29 cellular contexts compared by ENCODE assay signal in the genomic region with DNA sequence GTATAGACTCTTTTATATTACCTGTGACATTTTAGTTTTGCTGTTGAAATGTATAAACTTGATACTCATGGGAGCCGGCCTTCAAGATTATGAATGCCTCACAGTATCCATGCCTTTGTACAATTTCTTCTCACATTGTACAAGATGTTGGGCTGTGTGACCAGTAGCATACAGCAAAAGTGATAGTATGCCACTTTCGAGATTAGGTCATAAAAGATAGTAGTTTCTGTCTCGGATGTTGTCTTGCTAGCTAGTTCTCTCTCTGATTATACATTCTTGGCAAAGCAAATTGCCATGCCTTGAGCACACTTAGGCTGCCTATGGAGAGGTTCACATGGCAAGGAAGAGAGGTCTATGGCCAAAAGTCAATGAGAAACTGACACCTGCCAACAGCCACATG.
"Had no signal": no experiment of that assay in that cellular context is flagged by ENCODE, and none has a peak within 500 bp of the region (broad histone marks: within the 10 kb centered on the region; RNA-seq: fewer than 3 reads in every experiment).

No MANE protein-coding gene starts in this region.

- H3K27me3 Mint-ChIP-seq: effector memory CD8-positive, alpha-beta T cell; naive B cell; naive thymus-derived CD8-positive, alpha-beta T cell had no signal

- H3K4me1 ChIP-seq: esophagus squamous epithelium, gastrocnemius medialis, left lung, lower lobe of right lung had no signal

- H3K4me3 Mint-ChIP-seq: effector memory CD8-positive, alpha-beta T cell; endodermal cell; mesothelial cell of epicardium; naive B cell; naive thymus-derived CD8-positive, alpha-beta T cell had no signal

- H3K36me3 Mint-ChIP-seq: mesothelial cell of epicardium; naive B cell; naive thymus-derived CD8-positive, alpha-beta T cell had no signal

- H3K9me3 Mint-ChIP-seq: endodermal cell, mesothelial cell of epicardium had no signal

- H3K27me3 ChIP-seq: dorsolateral prefrontal cortex, esophagus squamous epithelium, gastrocnemius medialis, heart right ventricle, left lung had no signal

- DNase-seq: dermis blood vessel endothelial cell; dorsolateral prefrontal cortex; effector CD4-positive, alpha-beta T cell; effector memory CD8-positive, alpha-beta T cell; endodermal cell; erythroblast; esophagus squamous epithelium; foreskin fibroblast; foreskin melanocyte; gastrocnemius medialis; glutamatergic neuron; head of caudate nucleus; heart right ventricle; hippocampal formation; left cardiac atrium; left lung; left ventricle myocardium superior; lower lobe of right lung; mesenchymal stem cell; mucosa of descending colon; naive B cell; naive thymus-derived CD8-positive, alpha-beta T cell had no signal

- H3K27ac Mint-ChIP-seq: effector memory CD8-positive, alpha-beta T cell; endodermal cell; mesothelial cell of epicardium; naive B cell; naive thymus-derived CD8-positive, alpha-beta T cell had no signal

- H3K27ac ChIP-seq: coronary artery, dorsolateral prefrontal cortex, epithelial cell of prostate, esophagus squamous epithelium, gastrocnemius medialis, heart right ventricle, left lung, lower lobe of right lung had no signal

- H3K9me3 ChIP-seq: esophagus squamous epithelium, gastrocnemius medialis, heart right ventricle, left lung, lower lobe of right lung, mucosa of descending colon had no signal

- H3K4me3 ChIP-seq: coronary artery, dorsolateral prefrontal cortex, esophagus squamous epithelium, gastrocnemius medialis, heart right ventricle, left lung, lower lobe of right lung, mucosa of descending colon had no signal

- H3K4me1 Mint-ChIP-seq: mesothelial cell of epicardium; naive B cell; naive thymus-derived CD8-positive, alpha-beta T cell had no signal

- H3K36me3 ChIP-seq: esophagus squamous epithelium, gastrocnemius medialis, heart right ventricle, left lung, lower lobe of right lung had no signal

- ATAC-seq: effector memory CD8-positive, alpha-beta T cell; esophagus mucosa; gastrocnemius medialis; heart right ventricle; left cardiac atrium; left lung; left ventricle myocardium superior; lower lobe of right lung; mucosa of descending colon; naive thymus-derived CD8-positive, alpha-beta T cell had no signal

- FAIRE-seq: endometrium, islet of Langerhans, keratinocyte had no signal
